In genomic region chr17:35913611-35914010, GRCh38 we compare ENCODE assay signal across 1 cellular context.
TF ChIP-seq lines count a peak whose summit lies in the region.

No MANE protein-coding gene starts in this region.

TF ChIP-seq in HepG2, 621 proteins besides CTCF, POLR2A, EP300 and RAD21:
- no peak for TF ChIP-seq RARG (CRISPR knock-in tag; IDR thresholded peaks at IDR 0.05; ENCODE audit: low read depth)
- TF ChIP-seq WIZ (CRISPR knock-in tag; IDR thresholded peaks at IDR 0.05): no peak
- TF ChIP-seq ZNF101 (CRISPR knock-in tag; IDR thresholded peaks at IDR 0.05; ENCODE audit: borderline replicate concordance, low read depth): no peak
- no peak for TF ChIP-seq ZNF552 (CRISPR knock-in tag; IDR thresholded peaks at IDR 0.05; ENCODE audit: borderline replicate concordance)
- peak; percentile 49 for TF ChIP-seq HNF4A (CRISPR knock-in tag; IDR thresholded peaks at IDR 0.05)
- TF ChIP-seq HNF4G (IDR thresholded peaks at IDR 0.05; ENCODE audit: borderline replicate concordance, low read depth, low read length): peak; percentile 45; the same call in 1 of the 2 replicates
- TF ChIP-seq HNF4G (CRISPR knock-in tag; IDR thresholded peaks at IDR 0.05; ENCODE audit: borderline replicate concordance, low read depth): no peak
- TF ChIP-seq NR2F6 (IDR thresholded peaks at IDR 0.05): 0 out of 2 replicates have a peak, but pooled peaks have one; percentile 15
- TF ChIP-seq NR2F6 (CRISPR knock-in tag; IDR thresholded peaks at IDR 0.05): no peak
- peak; percentile 21; the same call in 1 of the 2 replicates for TF ChIP-seq RARA (CRISPR knock-in tag; IDR thresholded peaks at IDR 0.05)
- TF ChIP-seq, protein P1, sequence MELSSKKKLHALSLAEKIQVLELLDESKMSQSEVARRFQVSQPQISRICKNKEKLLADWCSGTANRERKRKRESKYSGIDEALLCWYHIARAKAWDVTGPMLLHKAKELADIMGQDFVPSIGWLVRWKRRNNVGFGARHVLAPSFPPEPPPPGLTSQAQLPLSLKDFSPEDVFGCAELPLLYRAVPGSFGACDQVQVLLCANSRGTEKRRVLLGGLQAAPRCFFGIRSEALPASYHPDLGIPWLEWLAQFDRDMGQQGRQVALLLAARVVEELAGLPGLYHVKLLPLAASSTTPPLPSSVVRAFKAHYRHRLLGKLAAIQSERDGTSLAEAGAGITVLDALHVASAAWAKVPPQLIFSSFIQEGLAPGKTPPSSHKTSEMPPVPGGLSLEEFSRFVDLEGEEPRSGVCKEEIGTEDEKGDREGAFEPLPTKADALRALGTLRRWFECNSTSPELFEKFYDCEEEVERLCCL (CRISPR knock-in tag; IDR thresholded peaks at IDR 0.05; ENCODE audit: borderline replicate concordance): no peak
